In genomic region chr14:57189070-57189469, GRCh38 we compare ENCODE assay signal across 9 cellular contexts.
A peak's percentile ranks its signal among the peaks of the same experiment; 100 is the strongest.
DNase-seq lines count a peak whose midpoint lies in the region; ATAC-seq and TF ChIP-seq lines count a peak whose summit lies in the region.
"Had no signal": no experiment of that assay in that cellular context is flagged by ENCODE, and none has a peak within 500 bp of the region (broad histone marks: within the 10 kb centered on the region; RNA-seq: fewer than 3 reads in every experiment).

No MANE protein-coding gene starts in this region.

- ATAC-seq in GM19452 (IDR thresholded peaks at IDR 0.05; ENCODE audit: unreplicated experiment) (no peak), GM21786 (IDR thresholded peaks at IDR 0.05; ENCODE audit: unreplicated experiment) (no peak)

- no peak overlapping the region for H3K4me3 ChIP-seq in H7 (ENCODE audit: insufficient read depth, low read depth, low read length)
- H3K4me3 ChIP-seq in brain microvascular endothelial cell (ENCODE audit: low read depth, low read length), result no peak overlapping the region
- no peak overlapping the region for H3K4me3 ChIP-seq in retinal pigment epithelial cell (ENCODE audit: low read length)
- H3K4me3 ChIP-seq: spleen had no signal

- no peak overlapping the region for H3K27ac ChIP-seq in brain microvascular endothelial cell
- H3K27ac ChIP-seq: spleen had no signal

- H3K27me3 ChIP-seq in H7 (ENCODE audit: control insufficient read depth, insufficient read depth, low read length) (no peaks in the 10 kb centered on the region), brain microvascular endothelial cell (replicated peaks) (no peaks in the 10 kb centered on the region)

- no peaks in the 10 kb centered on the region for H3K36me3 ChIP-seq in H7 (replicated peaks; ENCODE audit: control insufficient read depth, insufficient read depth, low read length)
- no peaks in the 10 kb centered on the region for H3K36me3 ChIP-seq in brain microvascular endothelial cell (replicated peaks)
- H3K36me3 ChIP-seq: spleen had no signal

- in situ Hi-C loops in brain microvascular endothelial cell (cut with HindIII; ENCODE audit: low pct_ligation_motif_present, low sequenced_read_pairs), result no loop called here

- DNase-seq in H7 (peak; percentile 34), NCI-H2171 treated with DMSO at 0.1 percent for 48 hours (lab: John Stamatoyannopoulos, UW) (peak; percentile 55), brain microvascular endothelial cell (no peak), retinal pigment epithelial cell (ENCODE audit: low read depth) (peak; percentile 91), EL (no peak)
- DNase-seq: activated CD8-positive, alpha-beta memory T cell treated with anti-CD3 and anti-CD28 coated beads, Interleukin-2, amount 50 U/mL, for 4 hours; spleen had no signal

- peak; percentile 12 for TF ChIP-seq CTCF in brain microvascular endothelial cell (IDR thresholded peaks at IDR 0.05; ENCODE audit: low read depth, low read length, missing control alignments)
- TF ChIP-seq CTCF in retinal pigment epithelial cell (conservative IDR thresholded peaks at IDR 0.05; ENCODE audit: low read depth, low read length), result peak; percentile 66

Comparison
In these comparisons a context has a peak if more than half of its experiments do, and no peak if none do; other contexts are left out.
1. DNase-seq: peak in H7 (single experiment), NCI-H2171 treated with DMSO at 0.1 percent for 48 hours (single experiment) and retinal pigment epithelial cell (single experiment); none in brain microvascular endothelial cell (single experiment) and EL (single experiment).